In genomic region chr4:11701978-11702377, GRCh38 we compare ENCODE assay signal across 19 cellular contexts.
A peak's percentile ranks its signal among the peaks of the same experiment; 100 is the strongest.
DNase-seq lines count a peak whose midpoint lies in the region; ATAC-seq and TF ChIP-seq lines count a peak whose summit lies in the region.
"Had no signal": no experiment of that assay in that cellular context is flagged by ENCODE, and none has a peak within 500 bp of the region (broad histone marks: within the 10 kb centered on the region; RNA-seq: fewer than 3 reads in every experiment).

No MANE protein-coding gene starts in this region.

- no peak overlapping the region for H2BK5ac ChIP-seq in mesendoderm (ENCODE audit: low read length)

- H3K4me1 Mint-ChIP-seq in WTC11, result no peaks in the 10 kb centered on the region
- H3K4me1 Mint-ChIP-seq: B cell, IgD-negative memory B cell had no signal

- no peak overlapping the region for H3K56ac ChIP-seq in mesendoderm (ENCODE audit: low read length)

- no peak overlapping the region for H3K18ac ChIP-seq in mesendoderm (ENCODE audit: low read length)

- no peak overlapping the region for H3K23ac ChIP-seq in mesendoderm (ENCODE audit: low read length)

- ATAC-seq in WTC11 (peak; percentile 60), aorta (ENCODE audit: low FRiP score) (no peak)
- ATAC-seq: A549 had no signal

- no CpG with 5 or more reads among the region's 6 CpGs for WGBS in mesendoderm (ENCODE audit: extremely low coverage, insufficient coverage, low lambda C conversion rate)
- 73 to 80% methylated on average over 6 of the region's 6 CpGs for WGBS in aorta, 2 donors

- POLR2A ChIA-PET in WTC11 (lab: Charles Lee), result no interaction called here

- H3K36me3 Mint-ChIP-seq in WTC11, result peaks cover 18% of the 10 kb centered on the region
- H3K36me3 Mint-ChIP-seq: IgD-negative memory B cell had no signal

- no peak overlapping the region for H3K4ac ChIP-seq in mesendoderm (ENCODE audit: low read depth, low read length)

- no peak overlapping the region for H3K27ac Mint-ChIP-seq in WTC11
- H3K27ac Mint-ChIP-seq: B cell; IgD-negative memory B cell; T-helper 1 cell treated with Interleukin-12 subunit alpha and Interleukin-12 subunit beta and Interleukin-4 antibody, amounts not matched to agents 30 μg/mL and 1 μg/mL, for 36 hours had no signal

- no peak overlapping the region for H3K4me3 Mint-ChIP-seq in WTC11
- H3K4me3 Mint-ChIP-seq: B cell; IgD-negative memory B cell; T-helper 1 cell treated with Interleukin-12 subunit alpha and Interleukin-12 subunit beta and Interleukin-4 antibody, amounts not matched to agents 30 μg/mL and 1 μg/mL, for 36 hours had no signal

- no peak overlapping the region for H2BK120ac ChIP-seq in mesendoderm (ENCODE audit: low read depth, low read length)

- no peaks in the 10 kb centered on the region for H3K79me1 ChIP-seq in mesendoderm (ENCODE audit: low read length)

- CTCF ChIA-PET in WTC11 (lab: Charles Lee), result no interaction called here

- intact Hi-C loops in aorta (cut with DNase I), result no loop called here

- no peak overlapping the region for H2BK15ac ChIP-seq in mesendoderm (replicated peaks; ENCODE audit: low read depth)

- H2AK5ac ChIP-seq in mesendoderm (ENCODE audit: low read length), result no peak overlapping the region

- TF ChIP-seq CTCF in NB4 (IDR thresholded peaks at IDR 0.05; ENCODE audit: low read depth, low read length) (peak; percentile 15), WTC11 (IDR thresholded peaks at IDR 0.05) (no peak), brain microvascular endothelial cell (IDR thresholded peaks at IDR 0.05; ENCODE audit: low read depth, low read length, missing control alignments) (no peak)

- no peak overlapping the region for H3K9ac ChIP-seq in mesendoderm (ENCODE audit: low read length)

- H3K4me1 ChIP-seq in mesendoderm (ENCODE audit: control insufficient read depth, low read depth, low read length), result peaks cover 5% of the 10 kb centered on the region
- no peaks in the 10 kb centered on the region for H3K4me1 ChIP-seq in aorta (ENCODE audit: control insufficient read depth in 1 of 2, insufficient read depth in 2 of 2, low read length in 2 of 2)

- no peaks in the 10 kb centered on the region for H3K27me3 Mint-ChIP-seq in WTC11 (ENCODE audit: low read depth)
- H3K27me3 Mint-ChIP-seq: B cell, IgD-negative memory B cell had no signal

- no peak for TF ChIP-seq POLR2A in NB4 (IDR thresholded peaks at IDR 0.05; ENCODE audit: extremely low read depth, insufficient read length)

- in situ Hi-C loops in brain microvascular endothelial cell (cut with HindIII; ENCODE audit: low pct_ligation_motif_present, low sequenced_read_pairs), result no loop called here

- H3K9me3 Mint-ChIP-seq in WTC11, result peaks cover 54% of the 10 kb centered on the region
- H3K9me3 Mint-ChIP-seq: IgD-negative memory B cell; T-helper 1 cell treated with Interleukin-12 subunit alpha and Interleukin-12 subunit beta and Interleukin-4 antibody, amounts not matched to agents 30 μg/mL and 1 μg/mL, for 36 hours had no signal

- H3K27ac ChIP-seq in mesendoderm (ENCODE audit: low read depth, low read length) (no peak overlapping the region), brain microvascular endothelial cell (no peak overlapping the region), aorta (ENCODE audit: low read depth in 1 of 2, low read length in 2 of 2) (no peak overlapping the region)
- H3K27ac ChIP-seq: A549 had no signal

- H3K9me3 ChIP-seq in aorta (ENCODE audit: control insufficient read depth, low read length), result no peaks in the 10 kb centered on the region
- H3K9me3 ChIP-seq: A549 had no signal

- H3K4me3 ChIP-seq in NB4 (ENCODE audit: low read depth, low read length), result no peak overlapping the region
- no peak overlapping the region for H3K4me3 ChIP-seq in mesendoderm (ENCODE audit: low read length)
- no peak overlapping the region for H3K4me3 ChIP-seq in brain microvascular endothelial cell (ENCODE audit: low read depth, low read length)
- no peak overlapping the region for H3K4me3 ChIP-seq in aorta (ENCODE audit: low read length in 2 of 2)
- H3K4me3 ChIP-seq: A549 had no signal

- DNase-seq in ELF-1 (ENCODE audit: low read depth, low spot score) (peak; percentile 3), NB4 (ENCODE audit: low read depth) (no peak), WTC11 (ENCODE audit: low spot score) (peak; percentile 25), mesendoderm (peak; percentile 3), glomerular visceral epithelial cell (ENCODE audit: extremely low spot score) (no peak), brain microvascular endothelial cell (no peak), aorta (no peak)
- DNase-seq: DMS53, EL, GOT3, NCI-H1417, NCI-H1694 treated with DMSO at 0.1 percent for 48 hours, NCI-H2081 treated with DMSO at 0.1 percent for 48 hours, NCI-H748 treated with DMSO at 0.1 percent for 48 hours, Right ventricle myocardium superior had no signal

- H4K8ac ChIP-seq in mesendoderm (ENCODE audit: low read depth, low read length), result no peak overlapping the region

- H3K4me2 ChIP-seq in mesendoderm (ENCODE audit: low read length), result no peak overlapping the region
- H3K4me2 ChIP-seq: A549 had no signal

- H3K79me2 ChIP-seq in mesendoderm (ENCODE audit: control insufficient read depth, insufficient read depth, low read length), result no peaks in the 10 kb centered on the region

- H3K27me3 ChIP-seq in mesendoderm (ENCODE audit: insufficient read depth, low read length, poor library complexity) (no peaks in the 10 kb centered on the region), brain microvascular endothelial cell (replicated peaks) (no peaks in the 10 kb centered on the region), aorta (ENCODE audit: control insufficient read depth in 1 of 2, insufficient read depth in 2 of 2, low read length in 1 of 2) (no peaks in the 10 kb centered on the region)

- H4K5ac ChIP-seq in mesendoderm (ENCODE audit: low read length), result no peak overlapping the region

- H3K36me3 ChIP-seq in mesendoderm (ENCODE audit: control insufficient read depth, insufficient read depth, low read length) (no peaks in the 10 kb centered on the region), brain microvascular endothelial cell (replicated peaks) (no peaks in the 10 kb centered on the region), aorta (ENCODE audit: control insufficient read depth in 1 of 2, insufficient read depth in 2 of 2, low read length in 1 of 2) (no peaks in the 10 kb centered on the region)

TF ChIP-seq in WTC11, 78 proteins besides CTCF, POLR2A, EP300 and RAD21:
- TF ChIP-seq TEAD4 (CRISPR knock-in tag; IDR thresholded peaks at IDR 0.05) (no peak), ZNF317 (CRISPR knock-in tag; IDR thresholded peaks at IDR 0.05; ENCODE audit: borderline replicate concordance, low read depth) (no peak), ZNF671 (CRISPR knock-in tag; IDR thresholded peaks at IDR 0.05) (no peak), OVOL2 (CRISPR knock-in tag; IDR thresholded peaks at IDR 0.05; ENCODE audit: borderline replicate concordance) (no peak), ZBTB21 (CRISPR knock-in tag; IDR thresholded peaks at IDR 0.05; ENCODE audit: borderline replicate concordance) (no peak), ZNF263 (CRISPR knock-in tag; IDR thresholded peaks at IDR 0.05; ENCODE audit: low read depth) (no peak), MXD4 (CRISPR knock-in tag; IDR thresholded peaks at IDR 0.05; ENCODE audit: borderline replicate concordance) (no peak), JUN (CRISPR knock-in tag; IDR thresholded peaks at IDR 0.05) (no peak), ZMAT4 (CRISPR knock-in tag; IDR thresholded peaks at IDR 0.05) (no peak), RELA (CRISPR knock-in tag; IDR thresholded peaks at IDR 0.05; ENCODE audit: borderline replicate concordance) (no peak), KAT7 (CRISPR knock-in tag; IDR thresholded peaks at IDR 0.05; ENCODE audit: borderline replicate concordance) (no peak), EMX1 (CRISPR knock-in tag; IDR thresholded peaks at IDR 0.05) (no peak)

Comparison
In these comparisons a context has a peak if more than half of its experiments do, and no peak if none do; other contexts are left out.
1. DNase-seq: peak in ELF-1 (single experiment), WTC11 (single experiment) and mesendoderm (single experiment); none in NB4 (single experiment), glomerular visceral epithelial cell (single experiment), brain microvascular endothelial cell (single experiment) and aorta (0 of 2).